In the genomic region with DNA sequence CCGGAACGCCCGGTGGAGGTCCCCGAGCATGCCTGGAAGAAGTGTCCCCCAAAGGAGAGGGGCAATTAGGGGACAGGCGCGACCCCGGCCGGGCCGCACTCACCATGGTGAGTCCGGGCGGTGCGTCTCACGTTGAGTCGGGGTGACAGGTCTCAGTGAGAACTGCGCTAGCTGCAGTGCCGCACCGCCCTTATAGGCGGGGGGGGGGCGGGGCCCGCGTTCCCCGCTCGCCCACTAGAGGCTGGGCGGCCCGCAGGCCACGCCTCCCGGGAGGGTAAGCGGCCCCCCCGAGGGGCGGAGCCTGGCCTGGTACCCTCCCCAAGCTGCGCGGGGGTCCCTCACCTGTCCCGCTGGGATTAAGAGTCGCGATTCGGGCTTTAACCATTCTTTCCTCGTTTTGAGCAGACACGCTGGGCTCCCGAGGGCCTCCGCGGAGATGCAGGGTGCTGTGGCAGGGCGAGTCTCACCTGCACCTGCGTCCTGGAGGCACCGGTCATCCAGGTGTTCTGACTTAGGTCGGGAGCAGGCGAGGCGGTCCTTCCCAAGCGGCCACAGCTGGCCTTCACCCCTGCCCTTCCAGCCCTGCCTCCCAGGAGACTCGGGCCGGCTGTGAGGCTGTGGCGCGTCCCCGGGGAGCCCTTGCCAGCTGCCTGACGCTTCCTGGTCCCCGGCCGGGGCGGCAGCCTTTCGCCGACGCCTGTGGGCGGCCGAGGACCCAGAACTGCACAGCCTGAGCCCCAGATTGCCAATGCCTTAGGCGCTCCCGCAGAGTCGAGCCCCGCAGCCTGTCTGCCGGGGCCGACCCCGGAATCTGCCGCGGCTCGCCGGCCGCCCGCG, we compare ENCODE assay signal across 8 cellular contexts. TPM values are rescaled to one million over a fixed set of nuclear protein-coding genes. Genes with fewer than 3 reads are reported as not detected.
DNase-seq lines count a peak whose midpoint lies in the region; ATAC-seq and TF ChIP-seq lines count a peak whose summit lies in the region.

A gene (minus strand): TSS at position 166 of the 837 bp plus-strand sequence. CDS start 60 bp downstream, at position 106.

- H3K27me3 ChIP-seq in dorsolateral prefrontal cortex (no peaks in the 10 kb centered on the region), lower lobe of right lung (ENCODE audit: low read depth) (no peaks in the 10 kb centered on the region)

- H3K4me3 ChIP-seq in dorsolateral prefrontal cortex (peak within 1 kb of the TSS; percentile 53 to 99 (median 80)), lower lobe of right lung (peak within 1 kb of the TSS; percentile 72)

- CTCF ChIA-PET in activated CD4-positive, alpha-beta memory T cell treated with anti-CD3 and anti-CD28 coated beads for 36 hours (lab: Charles Lee) = interaction anchor here (0.9 to 8.2 kb wide), 9 partner anchors 9 to 94 kb away, joined by 3 to 95 read pairs (median 6); a partner anchor contains a TSS

- peak; percentile 65 for ATAC-seq in GM19035 (IDR thresholded peaks at IDR 0.05; ENCODE audit: unreplicated experiment)
- peak; percentile 71 for ATAC-seq in HG03280 (IDR thresholded peaks at IDR 0.05; ENCODE audit: unreplicated experiment)
- ATAC-seq in lower lobe of right lung = peak; percentile 94

- H3K36me3 ChIP-seq in lower lobe of right lung = peaks cover 9% of the 10 kb centered on the region

- H3K27ac Mint-ChIP-seq in activated CD4-positive, alpha-beta memory T cell treated with anti-CD3 and anti-CD28 coated beads for 36 hours = peak within 1 kb of the TSS; percentile 97

- TF ChIP-seq CTCF in dorsolateral prefrontal cortex (IDR thresholded peaks at IDR 0.05 in 54 of 56, conservative IDR thresholded peaks at IDR 0.05 in 2 of 56; ENCODE audit: low read depth in 1 of 56, partially characterized antibody in 56 of 56) = peak in 39 of 56 donors; percentile 6 to 51 (median 27)
- peak; percentile 14 for TF ChIP-seq CTCF in lower lobe of right lung (IDR thresholded peaks at IDR 0.05)

- peaks cover 49% of the 10 kb centered on the region for H3K4me1 Mint-ChIP-seq in activated CD4-positive, alpha-beta memory T cell treated with anti-CD3 and anti-CD28 coated beads for 36 hours (ENCODE audit: low read depth)

- POLR2A ChIA-PET in activated CD4-positive, alpha-beta memory T cell treated with anti-CD3 and anti-CD28 coated beads for 36 hours (lab: Charles Lee) = interaction anchor here (0.8 to 4.7 kb wide), 15 partner anchors 8 to 356 kb away, joined by 3 to 85 read pairs (median 6); a partner anchor contains a TSS

- peaks cover 45% of the 10 kb centered on the region for H3K4me1 ChIP-seq in lower lobe of right lung

- H3K9me3 Mint-ChIP-seq in activated CD4-positive, alpha-beta memory T cell treated with anti-CD3 and anti-CD28 coated beads for 36 hours = no peaks in the 10 kb centered on the region

- DNase-seq in AG20443 (ENCODE audit: low spot score) (peak; percentile 98), NCI-H748 treated with DMSO at 0.1 percent for 48 hours (lab: John Stamatoyannopoulos, UW) (peak; percentile 45), dorsolateral prefrontal cortex (peak; percentile 72 to 92 (median 88)), lower lobe of right lung (peak; percentile 93)
- DNase-seq in activated CD4-positive, alpha-beta memory T cell treated with anti-CD3 and anti-CD28 coated beads for 36 hours = peak; percentile 92
- DNase-seq in stimulated activated CD4-positive, alpha-beta T cell treated with anti-CD3 and anti-CD28 coated beads, TNF-alpha, amount 100 ng/mL, for 1 hour (ENCODE audit: low read depth in 3 of 3, low spot score in 1 of 3) = peak; percentile 81 to 89 (median 88)

- H3K27me3 Mint-ChIP-seq in activated CD4-positive, alpha-beta memory T cell treated with anti-CD3 and anti-CD28 coated beads for 36 hours = no peaks in the 10 kb centered on the region

- peak within 1 kb of the TSS; percentile 86 for H3K4me3 Mint-ChIP-seq in activated CD4-positive, alpha-beta memory T cell treated with anti-CD3 and anti-CD28 coated beads for 36 hours

- intact Hi-C loops in activated CD4-positive, alpha-beta memory T cell treated with anti-CD3 and anti-CD28 coated beads for 36 hours (cut with micrococcal nuclease) = loop anchor here (1.0 to 10.0 kb wide), 10 partner anchors 9 to 599 kb away; a partner anchor contains a TSS
- intact Hi-C loops in dorsolateral prefrontal cortex (cut with DNase I) (loop anchor here (1.0 to 2.0 kb wide), 2 partner anchors 25 to 41 kb away; a partner anchor contains a TSS), lower lobe of right lung (cut with DNase I) (no loop called here)

- no peaks in the 10 kb centered on the region for H3K9me3 ChIP-seq in lower lobe of right lung

- peak within 1 kb of the TSS in 58 of 59 donors; percentile 42 to 94 (median 84) for H3K27ac ChIP-seq in dorsolateral prefrontal cortex
- peak within 1 kb of the TSS; percentile 85 for H3K27ac ChIP-seq in lower lobe of right lung

- H3K36me3 Mint-ChIP-seq in activated CD4-positive, alpha-beta memory T cell treated with anti-CD3 and anti-CD28 coated beads for 36 hours = peaks cover 38% of the 10 kb centered on the region

RNA-seq across cellular contexts. Expression of the gene that starts here (rescaled TPM):
- 100 to 1,000 TPM; 219 to 229 TPM for total RNA-seq in activated CD4-positive, alpha-beta memory T cell treated with anti-CD3 and anti-CD28 coated beads for 36 hours
- total RNA-seq in dorsolateral prefrontal cortex (100 to 1,000 TPM in 118 of 120 experiments, 10 to 100 TPM in 2; 85.5 to 377 (median 243) TPM), lower lobe of right lung (35.0 TPM)

Comparison
In these comparisons a context has a peak if more than half of its experiments do, and no peak if none do; other contexts are left out.
1. Peak in every context shown above with its lines: DNase-seq, ATAC-seq, H3K4me3 ChIP-seq and H3K27ac ChIP-seq.
2. DNase-seq: peak in every context shown above with its lines; median percentile 98 in AG20443; 93 in lower lobe of right lung; 92 in activated CD4-positive, alpha-beta memory T cell treated with anti-CD3 and anti-CD28 coated beads for 36 hours; 88 in stimulated activated CD4-positive, alpha-beta T cell treated with anti-CD3 and anti-CD28 coated beads, TNF-alpha, amount 100 ng/mL, for 1 hour; 88 in dorsolateral prefrontal cortex; 45 in NCI-H748 treated with DMSO at 0.1 percent for 48 hours.